9 cellular contexts compared by ENCODE assay signal in genomic region chr17:77146882-77147281, GRCh38. TPM values are rescaled to one million over a fixed set of nuclear protein-coding genes. Genes with fewer than 3 reads are reported as not detected.
DNase-seq lines count a peak whose midpoint lies in the region; ATAC-seq and TF ChIP-seq lines count a peak whose summit lies in the region.
"Had no signal": no experiment of that assay in that cellular context is flagged by ENCODE, and none has a peak within 500 bp of the region (broad histone marks: within the 10 kb centered on the region; RNA-seq: fewer than 3 reads in every experiment).

No MANE protein-coding gene starts in this region.

- peaks cover 57% of the 10 kb centered on the region for H3K36me3 Mint-ChIP-seq in activated CD8-positive, alpha-beta T cell treated with anti-CD3 and anti-CD28 coated beads for 36 hours (ENCODE audit: low read depth)
- peaks cover 46 to 61% of the 10 kb centered on the region in 2 donors for H3K36me3 Mint-ChIP-seq in stimulated activated naive B cell treated with anti-CD40 and anti-IgM and Interleukin-4, amounts not matched to agents 10 μg/mL and 1 μg/mL and 100 μg/mL, for 72 hours

- no peaks in the 10 kb centered on the region for H3K9me3 Mint-ChIP-seq in activated CD8-positive, alpha-beta T cell treated with anti-CD3 and anti-CD28 coated beads for 36 hours
- no peaks in the 10 kb centered on the region for H3K9me3 Mint-ChIP-seq in stimulated activated naive B cell treated with anti-CD40 and anti-IgM and Interleukin-4, amounts not matched to agents 10 μg/mL and 1 μg/mL and 100 μg/mL, for 72 hours

- intact Hi-C loops in activated CD8-positive, alpha-beta T cell treated with anti-CD3 and anti-CD28 coated beads for 36 hours (cut with micrococcal nuclease) = no loop called here

- no peak for ATAC-seq in activated CD8-positive, alpha-beta T cell treated with anti-CD3 and anti-CD28 coated beads for 36 hours
- peak in 1 of 2 donors; percentile 33 for ATAC-seq in stimulated activated naive B cell treated with anti-CD40 and anti-IgM and Interleukin-4, amounts not matched to agents 10 μg/mL and 1 μg/mL and 100 μg/mL, for 72 hours (replicated peaks)
- no peak for ATAC-seq in HG02840 (IDR thresholded peaks at IDR 0.05; ENCODE audit: low FRiP score, unreplicated experiment)
- ATAC-seq: PC-3 had no signal

- H3K27me3 Mint-ChIP-seq in activated CD8-positive, alpha-beta T cell treated with anti-CD3 and anti-CD28 coated beads for 36 hours = no peaks in the 10 kb centered on the region
- no peaks in the 10 kb centered on the region for H3K27me3 Mint-ChIP-seq in stimulated activated naive B cell treated with anti-CD40 and anti-IgM and Interleukin-4, amounts not matched to agents 10 μg/mL and 1 μg/mL and 100 μg/mL, for 72 hours

- H3K27ac ChIP-seq in HL-60 (replicated peaks) = peak overlapping the region; percentile 65; the same call in 1 of the 2 replicates
- peak overlapping the region; percentile 54 for H3K27ac ChIP-seq in layer of hippocampus (ENCODE audit: low read depth, low read length)

- DNase-seq in HL-60 (ENCODE audit: low read depth in 1 of 2, low spot score in 1 of 2) (no peak), NCI-H1092 treated with DMSO at 0.1 percent for 48 hours (lab: John Stamatoyannopoulos, UW) (no peak), SIG-M5 treated with dmso at 0.1 percent for 504 hours (lab: John Stamatoyannopoulos, UW; ENCODE audit: unreplicated experiment) (no peak)
- DNase-seq in activated CD8-positive, alpha-beta T cell treated with anti-CD3 and anti-CD28 coated beads for 36 hours = no peak
- DNase-seq in stimulated activated naive B cell treated with anti-CD40 and anti-IgM and Interleukin-4, amounts not matched to agents 10 μg/mL and 1 μg/mL and 100 μg/mL, for 72 hours = no peak
- DNase-seq: GOT3, PC-3 had no signal

- POLR2A ChIA-PET in activated CD8-positive, alpha-beta T cell treated with anti-CD3 and anti-CD28 coated beads for 36 hours (lab: Charles Lee) = interaction anchor here (1.5 to 2.0 kb wide), 2 partner anchors 9 to 26 kb away, joined by 3 to 4 read pairs; no protein-coding TSS in a partner anchor

- H3K4me3 Mint-ChIP-seq in activated CD8-positive, alpha-beta T cell treated with anti-CD3 and anti-CD28 coated beads for 36 hours = peak overlapping the region; percentile 19
- H3K4me3 Mint-ChIP-seq in stimulated activated naive B cell treated with anti-CD40 and anti-IgM and Interleukin-4, amounts not matched to agents 10 μg/mL and 1 μg/mL and 100 μg/mL, for 72 hours = peak overlapping the region; percentile 73 to 77

- no peak for TF ChIP-seq CTCF in HL-60 (IDR thresholded peaks at IDR 0.05; ENCODE audit: insufficient read depth, low read length)
- TF ChIP-seq CTCF in activated CD8-positive, alpha-beta T cell treated with anti-CD3 and anti-CD28 coated beads for 36 hours (IDR thresholded peaks at IDR 0.05) = no peak

- CTCF ChIA-PET in activated CD8-positive, alpha-beta T cell treated with anti-CD3 and anti-CD28 coated beads for 36 hours (lab: Charles Lee) = interaction anchor here (2.0 kb wide), 1 partner anchor 60 kb away, joined by 5 read pairs; no protein-coding TSS in a partner anchor

- H3K27me3 ChIP-seq in HL-60 (ENCODE audit: insufficient read depth, poor library complexity, severe bottlenecking) (no peaks in the 10 kb centered on the region), layer of hippocampus (ENCODE audit: control insufficient read depth, insufficient read depth, low read length) (no peaks in the 10 kb centered on the region)

- peaks cover 57% of the 10 kb centered on the region for H3K4me1 Mint-ChIP-seq in activated CD8-positive, alpha-beta T cell treated with anti-CD3 and anti-CD28 coated beads for 36 hours (ENCODE audit: low read depth)
- peaks cover 42 to 74% of the 10 kb centered on the region in 2 donors for H3K4me1 Mint-ChIP-seq in stimulated activated naive B cell treated with anti-CD40 and anti-IgM and Interleukin-4, amounts not matched to agents 10 μg/mL and 1 μg/mL and 100 μg/mL, for 72 hours

- H3K27ac Mint-ChIP-seq in activated CD8-positive, alpha-beta T cell treated with anti-CD3 and anti-CD28 coated beads for 36 hours = peak overlapping the region; percentile 32
- peak overlapping the region; percentile 91 for H3K27ac Mint-ChIP-seq in stimulated activated naive B cell treated with anti-CD40 and anti-IgM and Interleukin-4, amounts not matched to agents 10 μg/mL and 1 μg/mL and 100 μg/mL, for 72 hours

- no peak overlapping the region for H3K4me3 ChIP-seq in HL-60 (replicated peaks; ENCODE audit: insufficient read depth, low read length)

RNA-seq across cellular contexts. Expression of gene SEC14L1, which starts 6.1 kb away (rescaled TPM):
- 10 to 100 TPM; 79.7 to 91.6 TPM for total RNA-seq in activated CD8-positive, alpha-beta T cell treated with anti-CD3 and anti-CD28 coated beads for 36 hours
